In the genomic region with DNA sequence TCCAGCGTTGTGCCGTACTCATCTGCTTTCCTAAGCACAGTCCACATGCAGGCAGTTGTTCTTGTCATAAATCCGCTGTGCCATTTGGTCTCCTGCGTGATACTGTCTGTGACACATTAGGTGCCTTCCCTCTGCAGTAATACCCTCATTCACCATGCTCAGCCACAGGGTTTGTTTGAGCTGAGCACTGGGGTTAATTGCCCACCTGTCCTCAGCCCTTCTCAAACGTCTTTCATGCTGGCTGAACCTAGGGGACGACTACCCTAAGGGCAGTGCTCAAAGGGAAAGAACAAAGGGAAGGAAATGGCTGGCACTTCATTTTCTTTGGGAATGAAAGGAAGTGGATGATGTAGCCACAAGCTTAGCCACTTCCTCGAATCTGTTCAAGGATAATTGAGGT, we compare ENCODE assay signal across 1 cellular context.
TF ChIP-seq lines count a peak whose summit lies in the region.

No MANE protein-coding gene starts in this region.

TF ChIP-seq in SK-N-SH treated with all-trans-retinoic acid at 6 μM for 48 hours, 23 proteins besides CTCF, POLR2A, EP300 and RAD21 (continued from another document):
- TF ChIP-seq, protein P1, sequence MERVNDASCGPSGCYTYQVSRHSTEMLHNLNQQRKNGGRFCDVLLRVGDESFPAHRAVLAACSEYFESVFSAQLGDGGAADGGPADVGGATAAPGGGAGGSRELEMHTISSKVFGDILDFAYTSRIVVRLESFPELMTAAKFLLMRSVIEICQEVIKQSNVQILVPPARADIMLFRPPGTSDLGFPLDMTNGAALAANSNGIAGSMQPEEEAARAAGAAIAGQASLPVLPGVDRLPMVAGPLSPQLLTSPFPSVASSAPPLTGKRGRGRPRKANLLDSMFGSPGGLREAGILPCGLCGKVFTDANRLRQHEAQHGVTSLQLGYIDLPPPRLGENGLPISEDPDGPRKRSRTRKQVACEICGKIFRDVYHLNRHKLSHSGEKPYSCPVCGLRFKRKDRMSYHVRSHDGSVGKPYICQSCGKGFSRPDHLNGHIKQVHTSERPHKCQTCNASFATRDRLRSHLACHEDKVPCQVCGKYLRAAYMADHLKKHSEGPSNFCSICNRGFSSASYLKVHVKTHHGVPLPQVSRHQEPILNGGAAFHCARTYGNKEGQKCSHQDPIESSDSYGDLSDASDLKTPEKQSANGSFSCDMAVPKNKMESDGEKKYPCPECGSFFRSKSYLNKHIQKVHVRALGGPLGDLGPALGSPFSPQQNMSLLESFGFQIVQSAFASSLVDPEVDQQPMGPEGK (CRISPR knock-in tag; IDR thresholded peaks at IDR 0.05; ENCODE audit: borderline replicate concordance), result no peak
- TF ChIP-seq OSR1 (CRISPR knock-in tag; IDR thresholded peaks at IDR 0.05), result no peak
- TF ChIP-seq CREB5 (CRISPR knock-in tag; IDR thresholded peaks at IDR 0.05; ENCODE audit: low read depth), result no peak
- TF ChIP-seq CSDC2 (CRISPR knock-in tag; IDR thresholded peaks at IDR 0.05), result no peak
- no peak for TF ChIP-seq TOX (CRISPR knock-in tag; IDR thresholded peaks at IDR 0.05; ENCODE audit: borderline replicate concordance)
- no peak for TF ChIP-seq ZNF8 (CRISPR knock-in tag; IDR thresholded peaks at IDR 0.05)
- no peak for TF ChIP-seq TCF4 (CRISPR knock-in tag; IDR thresholded peaks at IDR 0.05; ENCODE audit: borderline replicate concordance)
- TF ChIP-seq SNAI2 (CRISPR knock-in tag; IDR thresholded peaks at IDR 0.05), result no peak
- no peak for TF ChIP-seq ZC3H10 (CRISPR knock-in tag; IDR thresholded peaks at IDR 0.05)
- TF ChIP-seq ZFP30 (CRISPR knock-in tag; IDR thresholded peaks at IDR 0.05), result no peak
- no peak for TF ChIP-seq TSHZ2 (CRISPR knock-in tag; IDR thresholded peaks at IDR 0.05)
- TF ChIP-seq ISL1 (CRISPR knock-in tag; IDR thresholded peaks at IDR 0.05), result no peak
- TF ChIP-seq CSRNP3 (CRISPR knock-in tag; IDR thresholded peaks at IDR 0.05), result no peak
- no peak for TF ChIP-seq BACH2 (CRISPR knock-in tag; IDR thresholded peaks at IDR 0.05; ENCODE audit: borderline replicate concordance)
- no peak for TF ChIP-seq ESRRG (CRISPR knock-in tag; IDR thresholded peaks at IDR 0.05)
